ENCODE assay signal across 23 cellular contexts in the genomic region with DNA sequence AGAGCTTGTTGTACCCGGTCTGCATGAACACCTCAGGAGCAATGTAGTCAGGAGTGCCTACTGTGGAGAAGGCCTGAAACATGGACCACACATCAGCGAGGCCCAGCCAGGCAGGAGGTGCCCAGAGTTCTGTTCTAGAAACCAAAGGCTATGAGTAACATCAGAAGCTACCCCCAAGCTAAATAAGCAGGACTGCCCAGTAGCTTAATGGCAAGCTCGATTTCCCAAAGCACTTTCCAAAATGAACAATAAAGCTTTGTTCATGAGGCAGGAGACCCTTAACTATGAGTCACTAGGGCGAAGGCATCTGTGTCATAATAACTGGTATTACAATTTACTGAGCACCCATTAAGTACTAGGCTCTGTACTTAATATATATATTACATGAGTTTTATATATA. TPM values are rescaled to one million over a fixed set of nuclear protein-coding genes. Genes with fewer than 3 reads are reported as not detected.
A peak's percentile ranks its signal among the peaks of the same experiment; 100 is the strongest.
DNase-seq lines count a peak whose midpoint lies in the region; ATAC-seq, FAIRE-seq and TF ChIP-seq lines count a peak whose summit lies in the region.
"Had no signal": no experiment of that assay in that cellular context is flagged by ENCODE, and none has a peak within 500 bp of the region (broad histone marks: within the 10 kb centered on the region; RNA-seq: fewer than 3 reads in every experiment).

No MANE protein-coding gene starts in this region.

- H3K4me3 Mint-ChIP-seq in activated T-cell treated with anti-CD3 and anti-CD28 coated beads, Interleukin-2, amount 50 U/mL, for 24 hours = no peak overlapping the region
- H3K4me3 Mint-ChIP-seq in activated T-cell treated with anti-CD3 and anti-CD28 coated beads, Interleukin-2, amount 50 U/mL, for 72 hours = no peak overlapping the region
- H3K4me3 Mint-ChIP-seq: CD8-positive, alpha-beta memory T cell had no signal

- H3K27ac Mint-ChIP-seq in activated T-cell treated with anti-CD3 and anti-CD28 coated beads, Interleukin-2, amount 50 U/mL, for 24 hours = peak overlapping the region; percentile 6
- H3K27ac Mint-ChIP-seq in activated T-cell treated with anti-CD3 and anti-CD28 coated beads, Interleukin-2, amount 50 U/mL, for 72 hours = no peak overlapping the region

- peaks cover 91% of the 10 kb centered on the region for H3K36me3 Mint-ChIP-seq in activated T-cell treated with anti-CD3 and anti-CD28 coated beads, Interleukin-2, amount 50 U/mL, for 24 hours (ENCODE audit: low read depth)
- peaks cover 7 to 28% of the 10 kb centered on the region in 2 donors for H3K36me3 Mint-ChIP-seq in activated T-cell treated with anti-CD3 and anti-CD28 coated beads, Interleukin-2, amount 50 U/mL, for 72 hours (ENCODE audit: insufficient read depth in 2 of 2)

- FAIRE-seq in H54 (lab: Jason Lieb, UNC) (peak; percentile 38), GM12892 (lab: Jason Lieb, UNC) (no peak)
- FAIRE-seq: HepG2 had no signal

- TF ChIP-seq POLR2A in H54 (IDR thresholded peaks at IDR 0.05; ENCODE audit: low read depth, low read length) = no peak
- no peak for TF ChIP-seq POLR2A in GM12892 (IDR thresholded peaks at IDR 0.05; ENCODE audit: low read depth, low read length)

- H3K9me3 Mint-ChIP-seq in activated T-cell treated with anti-CD3 and anti-CD28 coated beads, Interleukin-2, amount 50 U/mL, for 24 hours = no peaks in the 10 kb centered on the region
- H3K9me3 Mint-ChIP-seq in activated T-cell treated with anti-CD3 and anti-CD28 coated beads, Interleukin-2, amount 50 U/mL, for 72 hours = no peaks in the 10 kb centered on the region
- H3K9me3 Mint-ChIP-seq: CD8-positive, alpha-beta memory T cell had no signal

- no peaks in the 10 kb centered on the region for H3K27me3 Mint-ChIP-seq in activated T-cell treated with anti-CD3 and anti-CD28 coated beads, Interleukin-2, amount 50 U/mL, for 24 hours
- no peaks in the 10 kb centered on the region for H3K27me3 Mint-ChIP-seq in activated T-cell treated with anti-CD3 and anti-CD28 coated beads, Interleukin-2, amount 50 U/mL, for 72 hours (ENCODE audit: low read depth)
- H3K27me3 Mint-ChIP-seq: CD8-positive, alpha-beta memory T cell had no signal

- no peak for DNase-seq in activated T-cell treated with anti-CD3 and anti-CD28 coated beads, Interleukin-2, amount 50 U/mL, for 24 hours
- DNase-seq in activated T-cell treated with anti-CD3 and anti-CD28 coated beads, Interleukin-2, amount 50 U/mL, for 72 hours = no peak
- DNase-seq in H54 (ENCODE audit: insufficient read length, low spot score) = no peak
- DNase-seq in SW480 (ENCODE audit: low spot score) = peak; percentile 28
- DNase-seq in foreskin melanocyte = peak; percentile 89
- DNase-seq in GM12892 (ENCODE audit: insufficient read length) = no peak
- no peak for DNase-seq in germinal center (ENCODE audit: low spot score)
- no peak for DNase-seq in DMS 273 treated with DMSO at 0.1 percent for 48 hours (lab: John Stamatoyannopoulos, UW)
- DNase-seq: ACHN; CD8-positive, alpha-beta memory T cell; DMS53; EL; KG1; NCI-H1092 treated with DMSO at 0.1 percent for 48 hours; NCI-H2029 treated with DMSO at 0.1 percent for 48 hours; NCI-H2171; NCI-H345; NCI-H524; NCI-H774; NK-92 treated with Interleukin-12 subunit alpha and Interleukin-12 subunit beta, amount 100 ng/mL, for 24 hours had no signal

- peaks cover 22% of the 10 kb centered on the region for H3K4me1 Mint-ChIP-seq in activated T-cell treated with anti-CD3 and anti-CD28 coated beads, Interleukin-2, amount 50 U/mL, for 24 hours (ENCODE audit: low read depth)
- H3K4me1 Mint-ChIP-seq in activated T-cell treated with anti-CD3 and anti-CD28 coated beads, Interleukin-2, amount 50 U/mL, for 72 hours (ENCODE audit: low read depth) = no peaks in the 10 kb centered on the region

- no peak for ATAC-seq in activated T-cell treated with anti-CD3 and anti-CD28 coated beads, Interleukin-2, amount 50 U/mL, for 72 hours (replicated peaks in 1 of 2)
- ATAC-seq: HepG2, Panc1 had no signal

RNA-seq across cellular contexts. Expression of a gene that starts 47.4 kb away (rescaled TPM):
- total RNA-seq in activated T-cell treated with anti-CD3 and anti-CD28 coated beads, Interleukin-2, amount 50 U/mL, for 72 hours = 10 to 100 TPM; 30.7 to 34.4 TPM
- polyA plus RNA-seq in GM12892 (2012; ENCODE audit: missing spikeins) = 13.9 TPM

RNA-seq across cellular contexts. Expression of a gene that starts 57.1 kb away (rescaled TPM):
- 10 to 100 TPM; 48.5 to 58.9 TPM for total RNA-seq in activated T-cell treated with anti-CD3 and anti-CD28 coated beads, Interleukin-2, amount 50 U/mL, for 72 hours
- polyA plus RNA-seq in GM12892 (2012; ENCODE audit: missing spikeins) = 50.1 TPM

RNA-seq across cellular contexts. Expression of a gene that starts 57.3 kb away (rescaled TPM):
- total RNA-seq in activated T-cell treated with anti-CD3 and anti-CD28 coated beads, Interleukin-2, amount 50 U/mL, for 72 hours = under 1 TPM; 0.25 to 0.48 TPM
- polyA plus RNA-seq in GM12892 (2012; ENCODE audit: missing spikeins) = 0.98 TPM
- total RNA-seq: H4, HepG2 had no signal
- polyA plus RNA-seq: CD8-positive, alpha-beta memory T cell had no signal

Comparison
In these comparisons a context has a peak if more than half of its experiments do, and no peak if none do; other contexts are left out.
1. DNase-seq: peak in SW480 (single experiment) and foreskin melanocyte (single experiment); none in activated T-cell treated with anti-CD3 and anti-CD28 coated beads, Interleukin-2, amount 50 U/mL, for 24 hours (single experiment), activated T-cell treated with anti-CD3 and anti-CD28 coated beads, Interleukin-2, amount 50 U/mL, for 72 hours (0 of 2), H54 (single experiment), GM12892 (single experiment), germinal center (single experiment) and DMS 273 treated with DMSO at 0.1 percent for 48 hours (single experiment).